ENCODE assay signal across 2 cellular contexts in genomic region chr5:113488645-113489184, GRCh38.
TF ChIP-seq lines count a peak whose summit lies in the region.

No MANE protein-coding gene starts in this region.

TF ChIP-seq in endothelial cell of umbilical vein, 7 proteins besides CTCF, POLR2A, EP300 and RAD21:
- TF ChIP-seq POLR2AphosphoS5 (IDR thresholded peaks at IDR 0.05; ENCODE audit: insufficient read depth, low read depth, low read length) (no peak), JUN (IDR thresholded peaks at IDR 0.05; ENCODE audit: borderline replicate concordance, insufficient read depth, insufficient read length, low read depth) (no peak), EZH2 (IDR thresholded peaks at IDR 0.05; ENCODE audit: borderline replicate concordance, low read depth, low read length, severe bottlenecking) (no peak), MAX (IDR thresholded peaks at IDR 0.05; ENCODE audit: insufficient read depth, insufficient read length) (no peak), MYC (IDR thresholded peaks at IDR 0.05; ENCODE audit: low read depth, low read length) (no peak), FOS (IDR thresholded peaks at IDR 0.05; ENCODE audit: borderline replicate concordance, insufficient read depth, low read length) (no peak), GATA2 (IDR thresholded peaks at IDR 0.05; ENCODE audit: insufficient read depth, insufficient read length, low read depth, low read length) (no peak)
TF ChIP-seq in endothelial cell of umbilical vein: peak in this region for 0.

TF ChIP-seq in neural cell, 6 proteins besides CTCF, POLR2A, EP300 and RAD21:
- no peak for TF ChIP-seq EZH2 (IDR thresholded peaks at IDR 0.05; ENCODE audit: borderline replicate concordance, insufficient read depth, low read length, poor library complexity, severe bottlenecking)
- TF ChIP-seq, protein P1, sequence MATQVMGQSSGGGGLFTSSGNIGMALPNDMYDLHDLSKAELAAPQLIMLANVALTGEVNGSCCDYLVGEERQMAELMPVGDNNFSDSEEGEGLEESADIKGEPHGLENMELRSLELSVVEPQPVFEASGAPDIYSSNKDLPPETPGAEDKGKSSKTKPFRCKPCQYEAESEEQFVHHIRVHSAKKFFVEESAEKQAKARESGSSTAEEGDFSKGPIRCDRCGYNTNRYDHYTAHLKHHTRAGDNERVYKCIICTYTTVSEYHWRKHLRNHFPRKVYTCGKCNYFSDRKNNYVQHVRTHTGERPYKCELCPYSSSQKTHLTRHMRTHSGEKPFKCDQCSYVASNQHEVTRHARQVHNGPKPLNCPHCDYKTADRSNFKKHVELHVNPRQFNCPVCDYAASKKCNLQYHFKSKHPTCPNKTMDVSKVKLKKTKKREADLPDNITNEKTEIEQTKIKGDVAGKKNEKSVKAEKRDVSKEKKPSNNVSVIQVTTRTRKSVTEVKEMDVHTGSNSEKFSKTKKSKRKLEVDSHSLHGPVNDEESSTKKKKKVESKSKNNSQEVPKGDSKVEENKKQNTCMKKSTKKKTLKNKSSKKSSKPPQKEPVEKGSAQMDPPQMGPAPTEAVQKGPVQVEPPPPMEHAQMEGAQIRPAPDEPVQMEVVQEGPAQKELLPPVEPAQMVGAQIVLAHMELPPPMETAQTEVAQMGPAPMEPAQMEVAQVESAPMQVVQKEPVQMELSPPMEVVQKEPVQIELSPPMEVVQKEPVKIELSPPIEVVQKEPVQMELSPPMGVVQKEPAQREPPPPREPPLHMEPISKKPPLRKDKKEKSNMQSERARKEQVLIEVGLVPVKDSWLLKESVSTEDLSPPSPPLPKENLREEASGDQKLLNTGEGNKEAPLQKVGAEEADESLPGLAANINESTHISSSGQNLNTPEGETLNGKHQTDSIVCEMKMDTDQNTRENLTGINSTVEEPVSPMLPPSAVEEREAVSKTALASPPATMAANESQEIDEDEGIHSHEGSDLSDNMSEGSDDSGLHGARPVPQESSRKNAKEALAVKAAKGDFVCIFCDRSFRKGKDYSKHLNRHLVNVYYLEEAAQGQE (IDR thresholded peaks at IDR 0.05; ENCODE audit: borderline replicate concordance) = no peak
- no peak for TF ChIP-seq TAF1 (IDR thresholded peaks at IDR 0.05; ENCODE audit: low read depth)
- no peak for TF ChIP-seq SMC3 (conservative IDR thresholded peaks at IDR 0.05; ENCODE audit: poor library complexity)
- TF ChIP-seq MXI1 (conservative IDR thresholded peaks at IDR 0.05; ENCODE audit: poor library complexity, severe bottlenecking) = no peak
- TF ChIP-seq POLR2AphosphoS5 (IDR thresholded peaks at IDR 0.05) = no peak
